Comparison of ENCODE assay signal across 12 cellular contexts in the genomic region with DNA sequence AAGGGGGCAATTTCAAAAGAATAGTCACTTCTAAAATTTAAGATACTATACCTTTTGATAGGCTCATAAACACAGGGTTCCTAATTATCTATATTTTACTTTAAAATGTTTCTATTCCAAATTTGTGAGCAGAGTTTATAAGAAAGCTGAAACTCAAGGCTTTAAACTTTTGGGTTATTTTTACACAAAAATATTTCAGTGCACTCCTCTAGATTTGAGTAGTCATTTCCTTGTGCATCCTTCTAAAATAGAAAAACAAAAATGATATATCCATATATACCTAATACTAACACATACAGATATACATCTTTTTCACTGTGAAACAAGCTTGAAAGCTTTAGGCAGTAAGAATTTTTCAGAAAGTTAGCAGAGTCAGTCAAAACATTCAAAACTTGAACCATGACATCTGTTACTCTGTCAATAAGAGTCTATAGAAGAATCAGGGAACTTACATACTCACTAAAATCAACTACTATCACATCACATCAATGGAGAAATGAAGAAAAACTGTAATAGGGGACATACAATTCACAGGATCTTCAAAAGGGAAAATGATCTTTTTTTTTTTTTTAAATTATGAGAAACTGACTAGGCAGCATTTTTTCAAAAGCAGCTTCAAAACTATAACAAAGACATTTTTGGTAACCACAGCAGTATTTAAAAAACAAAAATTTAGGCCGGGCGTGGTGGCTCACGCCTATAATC. TPM values are rescaled to one million over a fixed set of nuclear protein-coding genes. Genes with fewer than 3 reads are reported as not detected.
DNase-seq lines count a peak whose midpoint lies in the region; ATAC-seq and TF ChIP-seq lines count a peak whose summit lies in the region.
"Had no signal": no experiment of that assay in that cellular context is flagged by ENCODE, and none has a peak within 500 bp of the region (broad histone marks: within the 10 kb centered on the region; RNA-seq: fewer than 3 reads in every experiment).

No MANE protein-coding gene starts in this region.

- peaks cover 39% of the 10 kb centered on the region for H3K4me1 Mint-ChIP-seq in progenitor cell of endocrine pancreas (ENCODE audit: low read depth)

- H3K4me3 Mint-ChIP-seq in progenitor cell of endocrine pancreas (ENCODE audit: low read depth): no peak overlapping the region

- TF ChIP-seq CTCF in DND-41 (IDR thresholded peaks at IDR 0.05; ENCODE audit: borderline replicate concordance, extremely low read depth, low read length, poor library complexity, severe bottlenecking) (no peak), KMS-11 (conservative IDR thresholded peaks at IDR 0.05; ENCODE audit: low read depth, low read length) (no peak), progenitor cell of endocrine pancreas (IDR thresholded peaks at IDR 0.05; ENCODE audit: unreplicated experiment) (no peak)

- H3K4me3 ChIP-seq in DND-41 (ENCODE audit: low read depth in 1 of 2, low read length in 2 of 2) (no peak overlapping the region), KMS-11 (IDR thresholded peaks at IDR 0.05; ENCODE audit: insufficient read depth, low read depth, low read length) (no peak overlapping the region), adipocyte (ENCODE audit: low read length) (no peak overlapping the region)
- H3K4me3 ChIP-seq: MG63, SJSA1, skin epidermis had no signal

- no peak overlapping the region for H3K27ac ChIP-seq in DND-41 (ENCODE audit: low read length)
- H3K27ac ChIP-seq in KMS-11: peak overlapping the region; percentile 49
- H3K27ac ChIP-seq: SJSA1 had no signal

- no peaks in the 10 kb centered on the region for H3K9me3 Mint-ChIP-seq in progenitor cell of endocrine pancreas (ENCODE audit: low read depth)

- DNase-seq in DND-41: no peak
- DNase-seq in adipocyte (ENCODE audit: low read depth): no peak
- no peak for DNase-seq in progenitor cell of endocrine pancreas (ENCODE audit: low spot score, unreplicated experiment)
- no peak for DNase-seq in stimulated activated CD4-positive, alpha-beta T cell treated with anti-CD3 and anti-CD28 coated beads, Interleukin-1b, Interleukin-23, amount 100 ng/mL, for 48 hours
- no peak for DNase-seq in activated CD4-positive, CD25-positive, alpha-beta regulatory T cell treated with anti-CD3 and anti-CD28 coated beads, Interleukin-2, amount 50 U/mL, for 72 hours
- DNase-seq in middle frontal gyrus (ENCODE audit: extremely low spot score, low spot score): no peak
- DNase-seq: DMS53, MG63, NCI-H524 treated with DMSO at 0.1 percent for 48 hours had no signal

- H3K27me3 ChIP-seq in DND-41 (ENCODE audit: insufficient read depth, low read length, poor library complexity) (no peaks in the 10 kb centered on the region), KMS-11 (ENCODE audit: insufficient read depth, low read depth) (no peaks in the 10 kb centered on the region), adipocyte (replicated peaks; ENCODE audit: control insufficient read depth, insufficient read depth, low read length) (no peaks in the 10 kb centered on the region)
- H3K27me3 ChIP-seq: MG63, SJSA1 had no signal

- no peaks in the 10 kb centered on the region for H3K27me3 Mint-ChIP-seq in progenitor cell of endocrine pancreas

- H3K4me2 ChIP-seq in DND-41 (ENCODE audit: insufficient read depth, low read length) (peak overlapping the region; percentile 97; the same call in 1 of the 2 replicates), KMS-11 (peak overlapping the region; percentile 90)

- no peaks in the 10 kb centered on the region for H3K9me3 ChIP-seq in DND-41 (ENCODE audit: insufficient read depth, low read length, severe bottlenecking)
- H3K9me3 ChIP-seq in adipocyte (ENCODE audit: control insufficient read depth, low read length): no peaks in the 10 kb centered on the region
- H3K9me3 ChIP-seq: MG63, SJSA1 had no signal

- peaks cover 44% of the 10 kb centered on the region for H3K4me1 ChIP-seq in DND-41 (ENCODE audit: insufficient read depth, low read length)
- peaks cover 70% of the 10 kb centered on the region for H3K4me1 ChIP-seq in KMS-11 (ENCODE audit: low read depth, poor library complexity, severe bottlenecking)
- peaks cover 25% of the 10 kb centered on the region for H3K4me1 ChIP-seq in adipocyte (ENCODE audit: control insufficient read depth, insufficient read depth, low read length)

- H3K9ac ChIP-seq in DND-41 (ENCODE audit: low read depth, low read length): no peak overlapping the region
- H3K9ac ChIP-seq in KMS-11: peak overlapping the region; percentile 13; the same call in 1 of the 2 replicates
- peak overlapping the region; percentile 44 for H3K9ac ChIP-seq in adipocyte (ENCODE audit: low read length)

- peak overlapping the region; percentile 78 for H3K27ac Mint-ChIP-seq in progenitor cell of endocrine pancreas

- H3K36me3 ChIP-seq in DND-41 (ENCODE audit: insufficient read depth, low read length): no peaks in the 10 kb centered on the region
- H3K36me3 ChIP-seq in KMS-11 (ENCODE audit: insufficient read depth): no peaks in the 10 kb centered on the region
- H3K36me3 ChIP-seq in adipocyte (ENCODE audit: control insufficient read depth, insufficient read depth, low read length, severe bottlenecking): no peaks in the 10 kb centered on the region
- H3K36me3 ChIP-seq: MG63, SJSA1 had no signal

- H4K20me1 ChIP-seq in DND-41 (ENCODE audit: insufficient read depth, low read length): peaks cover 3% of the 10 kb centered on the region; the same call in 1 of the 2 replicates
- H4K20me1 ChIP-seq in KMS-11 (ENCODE audit: insufficient read depth): no peaks in the 10 kb centered on the region

- H2AFZ ChIP-seq in DND-41 (ENCODE audit: low read depth, low read length) (no peak overlapping the region), KMS-11 (ENCODE audit: low read depth) (no peak overlapping the region)

- no peak for ATAC-seq in DND-41 (ENCODE audit: insufficient read depth, low read depth)

- H3K36me3 Mint-ChIP-seq in progenitor cell of endocrine pancreas (ENCODE audit: insufficient read depth): no peaks in the 10 kb centered on the region

- H3K79me2 ChIP-seq in DND-41 (ENCODE audit: insufficient read depth, low read length): peaks cover 93% of the 10 kb centered on the region
- peaks cover 68% of the 10 kb centered on the region for H3K79me2 ChIP-seq in KMS-11 (ENCODE audit: insufficient read depth, low read depth)

RNA-seq across cellular contexts. Expression of a gene that starts 5.1 kb away (rescaled TPM):
- total RNA-seq in progenitor cell of endocrine pancreas: 65.5 and 70.1 TPM in 2 replicates
